Comparison of ENCODE assay signal across 18 cellular contexts in the genomic region with DNA sequence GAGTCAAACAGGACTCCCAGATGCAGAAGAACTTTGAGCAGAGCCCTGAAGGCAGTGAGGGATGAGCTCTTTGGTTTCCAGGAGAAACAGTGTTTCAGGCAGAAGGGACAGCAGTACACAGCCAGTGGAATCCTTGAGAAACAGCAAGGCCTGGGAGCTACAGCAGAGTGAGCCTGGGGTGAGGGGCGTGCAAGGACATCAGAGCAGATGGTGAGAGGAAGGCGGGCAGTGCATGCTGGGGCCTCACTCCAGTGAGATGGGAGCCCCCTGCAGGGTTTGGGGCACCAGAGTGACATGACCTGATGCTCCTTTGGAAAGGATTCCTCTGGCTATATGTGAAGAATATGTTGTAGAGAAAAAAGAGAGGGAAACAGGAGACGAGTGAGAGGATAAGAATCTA.
DNase-seq lines count a peak whose midpoint lies in the region; ATAC-seq and TF ChIP-seq lines count a peak whose summit lies in the region.
"Had no signal": no experiment of that assay in that cellular context is flagged by ENCODE, and none has a peak within 500 bp of the region (broad histone marks: within the 10 kb centered on the region; RNA-seq: fewer than 3 reads in every experiment).

No MANE protein-coding gene starts in this region.

- H3K4me3 Mint-ChIP-seq in nephron progenitor cell = no peak overlapping the region
- no peak overlapping the region for H3K4me3 Mint-ChIP-seq in activated T-cell treated with anti-CD3 and anti-CD28 coated beads, Interleukin-2, amount 50 U/mL, for 24 hours
- H3K4me3 Mint-ChIP-seq: activated naive CD8-positive, alpha-beta T cell treated with anti-CD3 and anti-CD28 coated beads for 36 hours; T-helper 1 cell treated with Interleukin-12 subunit alpha and Interleukin-12 subunit beta and Interleukin-4 antibody, amounts not matched to agents 30 μg/mL and 1 μg/mL, for 36 hours had no signal

- H3K4me3 ChIP-seq in choroid plexus epithelial cell (ENCODE audit: low read depth, low read length) (no peak overlapping the region), vagina (no peak overlapping the region), heart left ventricle (no peak overlapping the region)
- H3K4me3 ChIP-seq: dorsolateral prefrontal cortex, MG63 had no signal

- TF ChIP-seq CTCF in choroid plexus epithelial cell (conservative IDR thresholded peaks at IDR 0.05; ENCODE audit: low read depth, low read length) (no peak), nephron progenitor cell (IDR thresholded peaks at IDR 0.05) (no peak), vagina (IDR thresholded peaks at IDR 0.05) (no peak), heart left ventricle (IDR thresholded peaks at IDR 0.05) (no peak)

- peaks cover 3% of the 10 kb centered on the region for H3K27me3 Mint-ChIP-seq in nephron progenitor cell (ENCODE audit: low read depth, poor library complexity)
- H3K27me3 Mint-ChIP-seq in activated T-cell treated with anti-CD3 and anti-CD28 coated beads, Interleukin-2, amount 50 U/mL, for 24 hours = peaks cover 69% of the 10 kb centered on the region
- H3K27me3 Mint-ChIP-seq: activated naive CD8-positive, alpha-beta T cell treated with anti-CD3 and anti-CD28 coated beads for 36 hours had no signal

- H3K36me3 Mint-ChIP-seq in nephron progenitor cell (ENCODE audit: low read depth) = no peaks in the 10 kb centered on the region
- no peaks in the 10 kb centered on the region for H3K36me3 Mint-ChIP-seq in activated T-cell treated with anti-CD3 and anti-CD28 coated beads, Interleukin-2, amount 50 U/mL, for 24 hours (ENCODE audit: low read depth)
- H3K36me3 Mint-ChIP-seq: activated naive CD8-positive, alpha-beta T cell treated with anti-CD3 and anti-CD28 coated beads for 36 hours had no signal

- TF ChIP-seq POLR2A in vagina (IDR thresholded peaks at IDR 0.05) = no peak
- no peak for TF ChIP-seq POLR2A in heart left ventricle (IDR thresholded peaks at IDR 0.05)

- no peaks in the 10 kb centered on the region for H3K9me3 ChIP-seq in vagina
- H3K9me3 ChIP-seq in heart left ventricle = no peaks in the 10 kb centered on the region
- H3K9me3 ChIP-seq: MG63 had no signal

- ATAC-seq in heart left ventricle = no peak
- ATAC-seq: activated CD4-positive, CD25-positive, alpha-beta regulatory T cell treated with anti-CD3 and anti-CD28 coated beads, Interleukin-2, amount 50 U/mL, for 24 hours; left ventricle myocardium superior had no signal

- H3K27me3 ChIP-seq in vagina = no peaks in the 10 kb centered on the region
- H3K27me3 ChIP-seq in heart left ventricle = peaks cover 0 to 25% (median 0%) of the 10 kb centered on the region in 9 donors
- H3K27me3 ChIP-seq: brain microvascular endothelial cell, MG63 had no signal

- H3K36me3 ChIP-seq in vagina = no peaks in the 10 kb centered on the region
- H3K36me3 ChIP-seq in heart left ventricle = no peaks in the 10 kb centered on the region
- H3K36me3 ChIP-seq: brain microvascular endothelial cell, MG63 had no signal

- H3K27ac Mint-ChIP-seq in nephron progenitor cell = peak overlapping the region; percentile 38
- no peak overlapping the region for H3K27ac Mint-ChIP-seq in activated T-cell treated with anti-CD3 and anti-CD28 coated beads, Interleukin-2, amount 50 U/mL, for 24 hours
- H3K27ac Mint-ChIP-seq: activated naive CD8-positive, alpha-beta T cell treated with anti-CD3 and anti-CD28 coated beads for 36 hours; T-helper 1 cell treated with Interleukin-12 subunit alpha and Interleukin-12 subunit beta and Interleukin-4 antibody, amounts not matched to agents 30 μg/mL and 1 μg/mL, for 36 hours had no signal

- peaks cover 58% of the 10 kb centered on the region for H3K4me1 Mint-ChIP-seq in nephron progenitor cell
- peaks cover 25% of the 10 kb centered on the region for H3K4me1 Mint-ChIP-seq in activated T-cell treated with anti-CD3 and anti-CD28 coated beads, Interleukin-2, amount 50 U/mL, for 24 hours (ENCODE audit: low read depth)

- H3K9me3 Mint-ChIP-seq in nephron progenitor cell = peaks cover 22% of the 10 kb centered on the region
- H3K9me3 Mint-ChIP-seq in activated T-cell treated with anti-CD3 and anti-CD28 coated beads, Interleukin-2, amount 50 U/mL, for 24 hours = peaks cover 4% of the 10 kb centered on the region
- H3K9me3 Mint-ChIP-seq: activated naive CD8-positive, alpha-beta T cell treated with anti-CD3 and anti-CD28 coated beads for 36 hours; T-helper 1 cell treated with Interleukin-12 subunit alpha and Interleukin-12 subunit beta and Interleukin-4 antibody, amounts not matched to agents 30 μg/mL and 1 μg/mL, for 36 hours had no signal

- DNase-seq in ELF-1 (ENCODE audit: low read depth, low spot score) = peak; percentile 60
- peak; percentile 26 for DNase-seq in NCI-H69 (lab: John Stamatoyannopoulos, UW)
- DNase-seq in choroid plexus epithelial cell (ENCODE audit: low read depth) = peak; percentile 39
- no peak for DNase-seq in nephron progenitor cell
- DNase-seq in HUDEP-2 (lab: John Stamatoyannopoulos, UW; ENCODE audit: unreplicated experiment in 76 of 76) = no peak
- DNase-seq in vagina (ENCODE audit: extremely low spot score in 2 of 2) = no peak
- no peak for DNase-seq in activated T-cell treated with anti-CD3 and anti-CD28 coated beads, Interleukin-2, amount 50 U/mL, for 24 hours
- DNase-seq in heart left ventricle = no peak
- DNase-seq: activated naive CD8-positive, alpha-beta T cell treated with anti-CD3 and anti-CD28 coated beads for 36 hours; brain microvascular endothelial cell; dorsolateral prefrontal cortex; left ventricle myocardium superior; MG63; NCI-H1694; NCI-H510A treated with DMSO at 0.1 percent for 48 hours; posterior cingulate gyrus had no signal

- 68 to 93% (median 82%) methylated on average over 3 of the region's 3 CpGs for WGBS in heart left ventricle, 4 donors

- no peaks in the 10 kb centered on the region for H3K4me1 ChIP-seq in vagina
- peaks cover 0 to 28% (median 4%) of the 10 kb centered on the region in 12 donors for H3K4me1 ChIP-seq in heart left ventricle

- H3K27ac ChIP-seq in vagina (no peak overlapping the region), heart left ventricle (no peak overlapping the region)
- H3K27ac ChIP-seq: brain microvascular endothelial cell, dorsolateral prefrontal cortex had no signal

- intact Hi-C loops in vagina (cut with DNase I) (no loop called here), heart left ventricle (cut with DNase I) (loop anchor here in 3 of 10 donors (10.0 kb wide), 2 partner anchors 106 to 356 kb away; no protein-coding TSS in a partner anchor)

Comparison
In these comparisons a context has a peak if more than half of its experiments do, and no peak if none do; other contexts are left out.
1. DNase-seq: peak in ELF-1 (single experiment), NCI-H69 (single experiment) and choroid plexus epithelial cell (single experiment); none in nephron progenitor cell (single experiment), HUDEP-2 (0 of 76), vagina (0 of 2), activated T-cell treated with anti-CD3 and anti-CD28 coated beads, Interleukin-2, amount 50 U/mL, for 24 hours (single experiment) and heart left ventricle (0 of 5).